ENCODE assay signal across 14 cellular contexts in genomic region chr19:16068696-16069259, GRCh38. TPM values are rescaled to one million over a fixed set of nuclear protein-coding genes. Genes with fewer than 3 reads are reported as not detected.
DNase-seq lines count a peak whose midpoint lies in the region.
"Had no signal": no experiment of that assay in that cellular context is flagged by ENCODE, and none has a peak within 500 bp of the region (broad histone marks: within the 10 kb centered on the region; RNA-seq: fewer than 3 reads in every experiment).

No MANE protein-coding gene starts in this region.

- DNase-seq in activated effector memory CD4-positive, alpha-beta T cell treated with anti-CD3 and anti-CD28 coated beads, Interleukin-2, amount 50 U/mL, for 16 hours, result peak; percentile 50
- no peak for DNase-seq in activated effector memory CD4-positive, alpha-beta T cell treated with Interleukin-2 at 50 U/mL for 16 hours
- DNase-seq in amygdala (lab: John Stamatoyannopoulos, UW) (no peak), UCSD-AML1 (lab: John Stamatoyannopoulos, UW; ENCODE audit: unreplicated experiment) (no peak)
- DNase-seq in stimulated activated CD4-positive, alpha-beta T cell treated with anti-CD3 and anti-CD28 coated beads, Interleukin-15, amount 100 ng/mL, for 24 hours, result no peak
- DNase-seq: activated CD4-positive, alpha-beta T cell treated with anti-CD3 and anti-CD28 coated beads, Interleukin-2, amount 50 U/mL, for 4 hours; erythroblast; NCI-H1417 treated with DMSO at 0.1 percent for 48 hours; NCI-H524; substantia nigra had no signal

- H3K4me1 ChIP-seq in duodenal mucosa (ENCODE audit: control insufficient read depth in 1 of 2, insufficient read depth in 2 of 2, low read length in 2 of 2) (peaks cover 27 to 35% of the 10 kb centered on the region in 2 donors), mucosa of stomach (ENCODE audit: control insufficient read depth, insufficient read depth, low read length) (peaks cover 38% of the 10 kb centered on the region), urinary bladder (ENCODE audit: insufficient read depth) (no peaks in the 10 kb centered on the region)

- WGBS in urinary bladder, result 58% methylated on average over 10 of the region's 10 CpGs

- H3K27ac ChIP-seq in duodenal mucosa (ENCODE audit: low read depth, low read length) (no peak overlapping the region), urinary bladder (ENCODE audit: low read depth) (peak overlapping the region; percentile 13)
- H3K27ac ChIP-seq: cardiac muscle cell had no signal

- H3K9me3 ChIP-seq in duodenal mucosa (ENCODE audit: control insufficient read depth in 1 of 2, low read length in 2 of 2), result no peaks in the 10 kb centered on the region
- no peaks in the 10 kb centered on the region for H3K9me3 ChIP-seq in mucosa of stomach (ENCODE audit: control insufficient read depth, low read length)

- H3K9ac ChIP-seq in duodenal mucosa (ENCODE audit: low read depth in 1 of 2, low read length in 2 of 2), result peak overlapping the region in 1 of 2 donors; percentile 46
- peak overlapping the region; percentile 97 for H3K9ac ChIP-seq in mucosa of stomach (ENCODE audit: low read length)

- H3K36me3 ChIP-seq in duodenal mucosa (ENCODE audit: control insufficient read depth in 1 of 2, insufficient read depth in 2 of 2, low read length in 2 of 2) (no peaks in the 10 kb centered on the region), mucosa of stomach (ENCODE audit: control insufficient read depth, insufficient read depth, low read length) (peaks cover 10% of the 10 kb centered on the region), urinary bladder (ENCODE audit: insufficient read depth) (no peaks in the 10 kb centered on the region)
- H3K36me3 ChIP-seq: cardiac muscle cell had no signal

- H3K4me3 ChIP-seq in duodenal mucosa (ENCODE audit: low read depth in 1 of 2, low read length in 2 of 2) (peak overlapping the region; percentile 24 to 36), mucosa of stomach (ENCODE audit: low read length) (peak overlapping the region; percentile 89), urinary bladder (ENCODE audit: low read depth, low read length) (peak overlapping the region; percentile 40)
- H3K4me3 ChIP-seq: cardiac muscle cell had no signal

- no peaks in the 10 kb centered on the region for H3K27me3 ChIP-seq in duodenal mucosa (ENCODE audit: control insufficient read depth in 1 of 2, insufficient read depth in 2 of 2, low read length in 2 of 2)
- no peaks in the 10 kb centered on the region for H3K27me3 ChIP-seq in mucosa of stomach (ENCODE audit: control insufficient read depth, insufficient read depth, low read length)
- H3K27me3 ChIP-seq: cardiac muscle cell had no signal

RNA-seq across cellular contexts. Expression of gene TPM4, which starts 7.5 kb away (rescaled TPM):
- 438 TPM for total RNA-seq in urinary bladder
- 424 TPM for polyA plus RNA-seq in urinary bladder

RNA-seq across cellular contexts. Expression of gene RAB8A, which starts 42.9 kb away (rescaled TPM):
- 69.5 TPM for total RNA-seq in urinary bladder
- polyA plus RNA-seq in urinary bladder, result 43.6 TPM

Comparison
In these comparisons a context has a peak if more than half of its experiments do, and no peak if none do; other contexts are left out.
1. H3K4me3 ChIP-seq: peak in every context shown above with its lines; median percentile 89 in mucosa of stomach; 40 in urinary bladder; 30 in duodenal mucosa.